Comparison of ENCODE assay signal across 15 cellular contexts in genomic region chr2:61117534-61117933, GRCh38. TPM values are rescaled to one million over a fixed set of nuclear protein-coding genes. Genes with fewer than 3 reads are reported as not detected.
DNase-seq lines count a peak whose midpoint lies in the region; ATAC-seq and TF ChIP-seq lines count a peak whose summit lies in the region.
"Had no signal": no experiment of that assay in that cellular context is flagged by ENCODE, and none has a peak within 500 bp of the region (broad histone marks: within the 10 kb centered on the region; RNA-seq: fewer than 3 reads in every experiment).

No MANE protein-coding gene starts in this region.

- H3K27me3 ChIP-seq in esophagus squamous epithelium = no peaks in the 10 kb centered on the region
- H3K27me3 ChIP-seq: colonic mucosa, MG63, upper lobe of left lung had no signal

- no peak overlapping the region for H3K4me3 Mint-ChIP-seq in activated CD8-positive, alpha-beta T cell treated with anti-CD3 and anti-CD28 coated beads for 36 hours
- no peak overlapping the region for H3K4me3 Mint-ChIP-seq in activated CD8-positive, alpha-beta T cell treated with anti-CD3 and anti-CD28 coated beads, Interleukin-2, amount 10 ng/mL, durations not matched to agents 7 days and 5 days
- H3K4me3 Mint-ChIP-seq: activated CD4-positive, alpha-beta memory T cell treated with anti-CD3 and anti-CD28 coated beads, Interleukin-2, amount 10 ng/mL, durations not matched to agents 7 days and 5 days; activated naive CD8-positive, alpha-beta T cell had no signal

- H3K4me3 ChIP-seq in esophagus squamous epithelium = no peak overlapping the region
- H3K4me3 ChIP-seq: colonic mucosa, MG63, PC-9, upper lobe of left lung had no signal

- DNase-seq in activated CD8-positive, alpha-beta T cell treated with anti-CD3 and anti-CD28 coated beads for 36 hours = no peak
- DNase-seq in activated CD8-positive, alpha-beta T cell treated with anti-CD3 and anti-CD28 coated beads, Interleukin-2, amount 10 ng/mL, durations not matched to agents 7 days and 5 days = no peak
- DNase-seq in NCI-H526 (lab: John Stamatoyannopoulos, UW) = peak; percentile 95 to 96
- DNase-seq in renal cortical epithelial cell (ENCODE audit: low read depth) = peak; percentile 81
- no peak for DNase-seq in NCI-H226
- no peak for DNase-seq in activated CD8-positive, alpha-beta memory T cell treated with anti-CD3 and anti-CD28 coated beads for 24 hours
- DNase-seq in esophagus squamous epithelium (lab: John Stamatoyannopoulos, UW) = no peak
- DNase-seq: activated CD4-positive, alpha-beta memory T cell treated with anti-CD3 and anti-CD28 coated beads, Interleukin-2, amount 10 ng/mL, durations not matched to agents 7 days and 5 days; colonic mucosa; MG63; PC-9; posterior cingulate gyrus; upper lobe of left lung had no signal

- H3K4me1 ChIP-seq in esophagus squamous epithelium = no peaks in the 10 kb centered on the region
- H3K4me1 ChIP-seq: colonic mucosa, upper lobe of left lung had no signal

- intact Hi-C loops in activated CD8-positive, alpha-beta T cell treated with anti-CD3 and anti-CD28 coated beads for 36 hours (cut with micrococcal nuclease) = no loop called here
- intact Hi-C loops in esophagus squamous epithelium (cut with DNase I) = no loop called here

- peaks cover 10% of the 10 kb centered on the region for H3K4me1 Mint-ChIP-seq in activated CD8-positive, alpha-beta T cell treated with anti-CD3 and anti-CD28 coated beads for 36 hours (ENCODE audit: low read depth)
- H3K4me1 Mint-ChIP-seq in activated CD8-positive, alpha-beta T cell treated with anti-CD3 and anti-CD28 coated beads, Interleukin-2, amount 10 ng/mL, durations not matched to agents 7 days and 5 days (ENCODE audit: low read depth) = no peaks in the 10 kb centered on the region
- H3K4me1 Mint-ChIP-seq: activated CD4-positive, alpha-beta memory T cell treated with anti-CD3 and anti-CD28 coated beads, Interleukin-2, amount 10 ng/mL, durations not matched to agents 7 days and 5 days had no signal

- H3K9me3 ChIP-seq in esophagus squamous epithelium = no peaks in the 10 kb centered on the region
- H3K9me3 ChIP-seq: colonic mucosa, MG63, upper lobe of left lung had no signal

- CTCF ChIA-PET in activated CD8-positive, alpha-beta T cell treated with anti-CD3 and anti-CD28 coated beads for 36 hours (lab: Charles Lee) = interaction anchor here (0.6 to 0.7 kb wide), 2 partner anchors 40 to 372 kb away, joined by 3 read pairs; no protein-coding TSS in a partner anchor
- CTCF ChIA-PET in activated CD8-positive, alpha-beta T cell treated with anti-CD3 and anti-CD28 coated beads, Interleukin-2, amount 10 ng/mL, durations not matched to agents 7 days and 5 days (lab: Charles Lee) = no interaction called here

- POLR2A ChIA-PET in activated CD8-positive, alpha-beta T cell treated with anti-CD3 and anti-CD28 coated beads for 36 hours (lab: Charles Lee) = no interaction called here
- POLR2A ChIA-PET in activated CD8-positive, alpha-beta T cell treated with anti-CD3 and anti-CD28 coated beads, Interleukin-2, amount 10 ng/mL, durations not matched to agents 7 days and 5 days (lab: Charles Lee) = interaction anchor here (0.5 to 0.6 kb wide), 2 partner anchors 75 to 335 kb away, joined by 3 read pairs; no protein-coding TSS in a partner anchor

- no peak for TF ChIP-seq CTCF in activated CD8-positive, alpha-beta T cell treated with anti-CD3 and anti-CD28 coated beads for 36 hours (IDR thresholded peaks at IDR 0.05)
- TF ChIP-seq CTCF in esophagus squamous epithelium (IDR thresholded peaks at IDR 0.05) = no peak

- H3K36me3 ChIP-seq in esophagus squamous epithelium = peaks cover 0 to 79% (median 0%) of the 10 kb centered on the region in 3 donors
- H3K36me3 ChIP-seq: colonic mucosa, MG63 had no signal

- H3K36me3 Mint-ChIP-seq in activated CD8-positive, alpha-beta T cell treated with anti-CD3 and anti-CD28 coated beads for 36 hours (ENCODE audit: low read depth) = no peaks in the 10 kb centered on the region
- H3K36me3 Mint-ChIP-seq in activated CD8-positive, alpha-beta T cell treated with anti-CD3 and anti-CD28 coated beads, Interleukin-2, amount 10 ng/mL, durations not matched to agents 7 days and 5 days (ENCODE audit: low read depth) = peaks cover 20% of the 10 kb centered on the region

- H3K27me3 Mint-ChIP-seq in activated CD8-positive, alpha-beta T cell treated with anti-CD3 and anti-CD28 coated beads for 36 hours = no peaks in the 10 kb centered on the region
- H3K27me3 Mint-ChIP-seq in activated CD8-positive, alpha-beta T cell treated with anti-CD3 and anti-CD28 coated beads, Interleukin-2, amount 10 ng/mL, durations not matched to agents 7 days and 5 days (ENCODE audit: low read depth) = no peaks in the 10 kb centered on the region
- H3K27me3 Mint-ChIP-seq: activated CD4-positive, alpha-beta memory T cell treated with anti-CD3 and anti-CD28 coated beads, Interleukin-2, amount 10 ng/mL, durations not matched to agents 7 days and 5 days; activated naive CD8-positive, alpha-beta T cell had no signal

- no peak overlapping the region for H3K27ac ChIP-seq in esophagus squamous epithelium
- H3K27ac ChIP-seq: colonic mucosa, PC-9, upper lobe of left lung had no signal

- peak; percentile 71 for ATAC-seq in activated CD8-positive, alpha-beta T cell treated with anti-CD3 and anti-CD28 coated beads for 36 hours
- ATAC-seq in activated CD8-positive, alpha-beta T cell treated with anti-CD3 and anti-CD28 coated beads, Interleukin-2, amount 10 ng/mL, durations not matched to agents 7 days and 5 days = no peak
- peak; percentile 71 for ATAC-seq in GM21737 (IDR thresholded peaks at IDR 0.05; ENCODE audit: unreplicated experiment)

- 92 to 94% methylated on average over 1 of the region's 1 CpG for WGBS in esophagus squamous epithelium, 2 donors

- no peak for TF ChIP-seq POLR2A in esophagus squamous epithelium (IDR thresholded peaks at IDR 0.05)

- peaks cover 2% of the 10 kb centered on the region for H3K9me3 Mint-ChIP-seq in activated CD8-positive, alpha-beta T cell treated with anti-CD3 and anti-CD28 coated beads for 36 hours
- H3K9me3 Mint-ChIP-seq in activated CD8-positive, alpha-beta T cell treated with anti-CD3 and anti-CD28 coated beads, Interleukin-2, amount 10 ng/mL, durations not matched to agents 7 days and 5 days (ENCODE audit: insufficient read depth) = peaks cover 8% of the 10 kb centered on the region
- H3K9me3 Mint-ChIP-seq: activated CD4-positive, alpha-beta memory T cell treated with anti-CD3 and anti-CD28 coated beads, Interleukin-2, amount 10 ng/mL, durations not matched to agents 7 days and 5 days had no signal

- H3K27ac Mint-ChIP-seq in activated CD8-positive, alpha-beta T cell treated with anti-CD3 and anti-CD28 coated beads for 36 hours = no peak overlapping the region
- no peak overlapping the region for H3K27ac Mint-ChIP-seq in activated CD8-positive, alpha-beta T cell treated with anti-CD3 and anti-CD28 coated beads, Interleukin-2, amount 10 ng/mL, durations not matched to agents 7 days and 5 days
- H3K27ac Mint-ChIP-seq: activated CD4-positive, alpha-beta memory T cell treated with anti-CD3 and anti-CD28 coated beads, Interleukin-2, amount 10 ng/mL, durations not matched to agents 7 days and 5 days; activated naive CD8-positive, alpha-beta T cell had no signal

RNA-seq across cellular contexts. Expression of gene C2orf74, which starts 44.5 kb away (rescaled TPM):
- total RNA-seq in activated CD8-positive, alpha-beta T cell treated with anti-CD3 and anti-CD28 coated beads for 36 hours = 10 to 100 TPM; 13.3 to 14.0 TPM
- 1 to 10 TPM; 8.4 to 8.8 TPM for total RNA-seq in activated CD8-positive, alpha-beta T cell treated with anti-CD3 and anti-CD28 coated beads, Interleukin-2, amount 10 ng/mL, durations not matched to agents 7 days and 5 days
- 6.8 and 26.7 TPM in 2 replicates for total RNA-seq in renal cortical epithelial cell
- 10 to 100 TPM in 1 of 4 donors, 1 to 10 TPM in 3; 3.2 to 15.1 (median 8.7) TPM for total RNA-seq in esophagus squamous epithelium

RNA-seq across cellular contexts. Expression of gene SANBR, which starts 51.9 kb away (rescaled TPM):
- total RNA-seq in activated CD8-positive, alpha-beta T cell treated with anti-CD3 and anti-CD28 coated beads for 36 hours = 1 to 10 TPM in 1 of 2 experiments, under 1 TPM in 1; 0.97 to 1.3 TPM
- total RNA-seq in activated CD8-positive, alpha-beta T cell treated with anti-CD3 and anti-CD28 coated beads, Interleukin-2, amount 10 ng/mL, durations not matched to agents 7 days and 5 days = 10 to 100 TPM in 1 of 2 experiments, 1 to 10 TPM in 1; 8.9 to 10.2 TPM
- total RNA-seq in renal cortical epithelial cell (14.6 and 21.3 TPM in 2 replicates), esophagus squamous epithelium (1 to 10 TPM; 2.8 to 6.7 (median 5.2) TPM)

Comparison
In these comparisons a context has a peak if more than half of its experiments do, and no peak if none do; other contexts are left out.
1. DNase-seq: peak in NCI-H526 (2 of 2) and renal cortical epithelial cell (single experiment); none in activated CD8-positive, alpha-beta T cell treated with anti-CD3 and anti-CD28 coated beads for 36 hours (single experiment), activated CD8-positive, alpha-beta T cell treated with anti-CD3 and anti-CD28 coated beads, Interleukin-2, amount 10 ng/mL, durations not matched to agents 7 days and 5 days (single experiment), NCI-H226 (single experiment), activated CD8-positive, alpha-beta memory T cell treated with anti-CD3 and anti-CD28 coated beads for 24 hours (single experiment) and esophagus squamous epithelium (single experiment).